In the genomic region with DNA sequence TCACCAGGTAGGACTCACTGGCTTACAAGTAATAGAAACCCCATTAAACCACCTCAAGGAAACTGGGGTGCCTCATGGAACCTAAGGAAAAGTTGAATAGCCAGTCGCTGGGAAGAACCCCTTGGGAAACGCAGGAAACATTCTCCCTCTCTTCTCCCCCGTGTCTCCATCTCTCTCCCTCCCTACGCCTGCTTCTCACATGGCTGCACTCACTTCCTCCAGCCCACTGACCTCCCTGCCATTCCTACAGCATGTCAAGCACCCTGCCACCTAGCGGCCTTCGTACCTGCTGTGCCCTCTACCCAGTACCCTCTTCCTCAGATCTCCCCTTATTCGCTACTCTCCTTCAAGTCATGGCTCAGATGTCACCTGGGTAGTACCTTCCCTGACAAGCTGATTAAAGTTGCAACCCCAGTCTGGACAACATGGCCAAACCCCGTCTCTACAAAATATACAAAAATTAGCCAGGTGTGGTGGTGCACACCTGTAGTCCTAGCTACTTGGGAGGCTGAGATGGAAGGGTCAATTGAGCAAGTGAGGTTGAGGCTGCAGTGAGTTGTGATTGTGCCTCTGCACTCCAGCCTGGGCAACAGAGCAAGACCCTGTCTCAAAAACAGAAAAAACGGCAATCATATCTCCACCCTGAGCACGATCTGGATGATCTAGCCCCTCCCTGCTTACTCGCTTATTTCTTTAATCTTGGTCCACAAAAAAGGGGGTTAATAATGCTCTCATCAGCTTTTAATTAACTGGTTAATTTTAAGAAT, we compare ENCODE assay signal across 9 cellular contexts. TPM values are rescaled to one million over a fixed set of nuclear protein-coding genes. Genes with fewer than 3 reads are reported as not detected.
A peak's percentile ranks its signal among the peaks of the same experiment; 100 is the strongest.
DNase-seq lines count a peak whose midpoint lies in the region; ATAC-seq, FAIRE-seq and TF ChIP-seq lines count a peak whose summit lies in the region.
"Had no signal": no experiment of that assay in that cellular context is flagged by ENCODE, and none has a peak within 500 bp of the region (broad histone marks: within the 10 kb centered on the region; RNA-seq: fewer than 3 reads in every experiment).

No MANE protein-coding gene starts in this region.

- DNase-seq in BJ (ENCODE audit: low read depth) (no peak), HEK293T (ENCODE audit: extremely low spot score) (peak; percentile 32), RCC 7860 (ENCODE audit: low spot score) (peak; percentile 64), iPS-NIHi11 (ENCODE audit: low spot score) (peak; percentile 82)
- DNase-seq: NCI-H1048 had no signal

- TF ChIP-seq CTCF in BJ (IDR thresholded peaks at IDR 0.05; ENCODE audit: insufficient read depth, low read depth, low read length) = 0 out of 2 replicates have a peak, but pooled peaks have one; percentile 22

- H3K36me3 ChIP-seq in BJ (ENCODE audit: control insufficient read depth, insufficient read depth, low read length) = no peaks in the 10 kb centered on the region

- H3K4me3 ChIP-seq in BJ (ENCODE audit: low read depth, low read length) = no peak overlapping the region

- CTCF ChIA-PET in BJ (lab: Yijun Ruan, JAX) (interaction anchor here (0.8 to 6.0 kb wide), 6 partner anchors 8 to 127 kb away, joined by 3 to 65 read pairs (median 10); partner anchors contain the start of gene CFAP73), HEK293T (lab: Yijun Ruan, JAX) (interaction anchor here (0.6 kb wide), 1 partner anchor 36 kb away, joined by 3 read pairs; no protein-coding TSS in a partner anchor)

- FAIRE-seq in RCC 7860 (lab: Jason Lieb, UNC) = no peak

- ATAC-seq in HG02970 (IDR thresholded peaks at IDR 0.05; ENCODE audit: low FRiP score, unreplicated experiment) (no peak), HG03097 (IDR thresholded peaks at IDR 0.05; ENCODE audit: low FRiP score, unreplicated experiment) (no peak), HG03045 (IDR thresholded peaks at IDR 0.05; ENCODE audit: unreplicated experiment) (no peak), HG03095 (IDR thresholded peaks at IDR 0.05; ENCODE audit: unreplicated experiment) (no peak)

- H3K27me3 ChIP-seq in BJ (ENCODE audit: control insufficient read depth, insufficient read depth, low read length) = peaks cover 7% of the 10 kb centered on the region

- POLR2A ChIA-PET in BJ (lab: Charles Lee) = interaction anchor here (0.5 kb wide), 1 partner anchor 770 kb away, joined by 8 read pairs; no protein-coding TSS in a partner anchor
- POLR2A ChIA-PET in HEK293T (lab: Yijun Ruan, JAX) = no interaction called here

TF ChIP-seq in HEK293T, 16 proteins besides CTCF, POLR2A, EP300 and RAD21:
- TF ChIP-seq ELF4 (IDR thresholded peaks at IDR 0.05) = no peak

RNA-seq across cellular contexts. Expression of gene DTX1, which starts 6.4 kb away (rescaled TPM):
- not detected in 2 replicates for polyA plus RNA-seq in BJ (2011; rRNA removed)
- not detected in 2 replicates for polyA minus RNA-seq in BJ (2011; rRNA and poly(A)+ RNA removed)
